ENCODE assay signal across 8 cellular contexts in the genomic region with DNA sequence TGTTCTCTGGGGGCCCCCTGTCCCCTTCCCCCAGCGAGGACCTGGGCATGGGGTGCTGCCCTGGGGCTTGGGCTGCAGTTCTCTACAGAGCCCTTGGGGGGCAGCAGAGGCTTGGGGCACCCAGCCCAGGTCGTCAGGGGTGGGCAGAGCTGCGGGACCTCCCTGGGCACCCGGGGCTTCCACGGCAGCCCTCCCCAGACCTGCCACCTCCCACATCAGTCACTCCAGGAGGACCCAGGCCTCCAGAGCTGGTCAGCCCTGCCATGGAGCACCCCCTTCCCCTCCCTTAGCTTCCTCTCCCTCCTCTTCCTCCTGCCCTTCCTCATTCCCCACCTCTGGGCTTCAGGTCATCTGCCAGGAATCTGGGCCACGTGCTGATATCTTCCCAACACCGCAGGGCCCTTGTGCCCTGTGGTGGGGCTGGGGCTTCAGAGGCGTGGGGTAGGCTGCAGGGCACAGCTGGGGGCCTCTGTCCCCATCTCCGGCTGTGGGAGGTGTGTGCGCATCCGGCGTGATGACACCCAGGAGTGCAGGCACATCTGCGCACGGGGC. TPM values are rescaled to one million over a fixed set of nuclear protein-coding genes. Genes with fewer than 3 reads are reported as not detected.
DNase-seq lines count a peak whose midpoint lies in the region; ATAC-seq and TF ChIP-seq lines count a peak whose summit lies in the region.

No MANE protein-coding gene starts in this region.

- H3K4me1 Mint-ChIP-seq in CD4-positive, alpha-beta T cell (ENCODE audit: low read depth): peaks cover 4% of the 10 kb centered on the region
- peaks cover 16% of the 10 kb centered on the region for H3K4me1 Mint-ChIP-seq in activated CD4-positive, alpha-beta T cell treated with anti-CD3 and anti-CD28 coated beads, Interleukin-2, amount 10 ng/mL, durations not matched to agents 7 days and 5 days

- no peak overlapping the region for H3K27ac Mint-ChIP-seq in CD4-positive, alpha-beta T cell
- H3K27ac Mint-ChIP-seq in activated CD4-positive, alpha-beta T cell treated with anti-CD3 and anti-CD28 coated beads, Interleukin-2, amount 10 ng/mL, durations not matched to agents 7 days and 5 days: no peak overlapping the region

- H3K27ac ChIP-seq in CD4-positive, alpha-beta T cell (ENCODE audit: low read depth, low read length): no peak overlapping the region
- no peak overlapping the region for H3K27ac ChIP-seq in thyroid gland

- POLR2A ChIA-PET in CD4-positive, alpha-beta T cell (lab: Charles Lee): interaction anchor here (0.8 to 0.9 kb wide), 2 partner anchors 21 to 29 kb away, joined by 3 to 4 read pairs; no protein-coding TSS in a partner anchor
- POLR2A ChIA-PET in activated CD4-positive, alpha-beta T cell treated with anti-CD3 and anti-CD28 coated beads, Interleukin-2, amount 10 ng/mL, durations not matched to agents 7 days and 5 days (lab: Charles Lee): no interaction called here

- peak overlapping the region; percentile 56 for H3K4me3 Mint-ChIP-seq in CD4-positive, alpha-beta T cell
- H3K4me3 Mint-ChIP-seq in activated CD4-positive, alpha-beta T cell treated with anti-CD3 and anti-CD28 coated beads, Interleukin-2, amount 10 ng/mL, durations not matched to agents 7 days and 5 days: peak overlapping the region; percentile 41

- no peaks in the 10 kb centered on the region for H3K9me3 Mint-ChIP-seq in CD4-positive, alpha-beta T cell
- no peaks in the 10 kb centered on the region for H3K9me3 Mint-ChIP-seq in activated CD4-positive, alpha-beta T cell treated with anti-CD3 and anti-CD28 coated beads, Interleukin-2, amount 10 ng/mL, durations not matched to agents 7 days and 5 days

- peaks cover 4% of the 10 kb centered on the region for H3K27me3 Mint-ChIP-seq in CD4-positive, alpha-beta T cell
- peaks cover under 1% of the 10 kb centered on the region for H3K27me3 Mint-ChIP-seq in activated CD4-positive, alpha-beta T cell treated with anti-CD3 and anti-CD28 coated beads, Interleukin-2, amount 10 ng/mL, durations not matched to agents 7 days and 5 days

- 41 to 52% methylated on average over 13 of the region's 14 CpGs for WGBS in thyroid gland, 2 donors

- no peak overlapping the region for H3K4me3 ChIP-seq in mucosa of descending colon
- H3K4me3 ChIP-seq in thyroid gland (replicated peaks in 1 of 3): no peak overlapping the region

- intact Hi-C loops in CD4-positive, alpha-beta T cell (cut with DNase I, micrococcal nuclease): loop anchor here (1.0 to 10.0 kb wide), 7 partner anchors 76 to 726 kb away; partner anchors contain the start of genes AP2A2 (in 2 of the 2) and DUSP8 (in 1 of the 2)
- intact Hi-C loops in mucosa of descending colon (cut with DNase I, micrococcal nuclease): loop anchor here in 1 of 2 donors (5.0 kb wide), 1 partner anchor 204 kb away; no protein-coding TSS in a partner anchor
- intact Hi-C loops in thyroid gland (cut with DNase I): loop anchor here (5.0 kb wide), 1 partner anchor 204 kb away; no protein-coding TSS in a partner anchor

- peak; percentile 49 to 73 (median 56) for DNase-seq in CD4-positive, alpha-beta T cell
- peak; percentile 67 for DNase-seq in HT-29 (ENCODE audit: low spot score)
- DNase-seq in activated CD4-positive, alpha-beta T cell treated with anti-CD3 and anti-CD28 coated beads, Interleukin-2, amount 10 ng/mL, durations not matched to agents 7 days and 5 days: peak; percentile 70
- DNase-seq in dermis blood vessel endothelial cell: peak; percentile 69
- DNase-seq in mucosa of descending colon: peak in 2 of 3 donors; percentile 65 to 76
- peak; percentile 45 to 47 for DNase-seq in thyroid gland
- DNase-seq in mesenteric fat pad (ENCODE audit: low spot score): no peak

- no peak for TF ChIP-seq POLR2A in thyroid gland (IDR thresholded peaks at IDR 0.05)

- H3K36me3 ChIP-seq in mucosa of descending colon (ENCODE audit: low read depth) (no peaks in the 10 kb centered on the region), thyroid gland (no peaks in the 10 kb centered on the region)

- H3K9me3 ChIP-seq in CD4-positive, alpha-beta T cell (ENCODE audit: control insufficient read depth, low read length): no peaks in the 10 kb centered on the region
- H3K9me3 ChIP-seq in mucosa of descending colon (no peaks in the 10 kb centered on the region), thyroid gland (no peaks in the 10 kb centered on the region)

- TF ChIP-seq CTCF in CD4-positive, alpha-beta T cell (IDR thresholded peaks at IDR 0.05): peak; percentile 86
- peak; percentile 93 for TF ChIP-seq CTCF in mucosa of descending colon (IDR thresholded peaks at IDR 0.05)
- peak; percentile 62 to 93 (median 76) for TF ChIP-seq CTCF in thyroid gland (IDR thresholded peaks at IDR 0.05)

- peak; percentile 85 for ATAC-seq in CD4-positive, alpha-beta T cell (ENCODE audit: poor library complexity)
- peak; percentile 62 for ATAC-seq in mucosa of descending colon
- no peak for ATAC-seq in GM21528 (IDR thresholded peaks at IDR 0.05; ENCODE audit: low FRiP score, unreplicated experiment)

- H3K4me1 ChIP-seq in mucosa of descending colon (ENCODE audit: low read depth) (peaks cover 27% of the 10 kb centered on the region), thyroid gland (peaks cover 44 to 54% of the 10 kb centered on the region in 2 donors)

- peaks cover 18% of the 10 kb centered on the region for H3K27me3 ChIP-seq in CD4-positive, alpha-beta T cell (ENCODE audit: control insufficient read depth, insufficient read depth, low read length)
- no peaks in the 10 kb centered on the region for H3K27me3 ChIP-seq in thyroid gland

- no peaks in the 10 kb centered on the region for H3K36me3 Mint-ChIP-seq in CD4-positive, alpha-beta T cell (ENCODE audit: low read depth)
- H3K36me3 Mint-ChIP-seq in activated CD4-positive, alpha-beta T cell treated with anti-CD3 and anti-CD28 coated beads, Interleukin-2, amount 10 ng/mL, durations not matched to agents 7 days and 5 days (ENCODE audit: low read depth): no peaks in the 10 kb centered on the region

- CTCF ChIA-PET in CD4-positive, alpha-beta T cell (lab: Charles Lee): interaction anchor here (0.9 to 1.9 kb wide), 3 partner anchors 29 to 203 kb away, joined by 3 to 11 read pairs (median 7); partner anchors contain the start of gene PNPLA2
- CTCF ChIA-PET in activated CD4-positive, alpha-beta T cell treated with anti-CD3 and anti-CD28 coated beads, Interleukin-2, amount 10 ng/mL, durations not matched to agents 7 days and 5 days (lab: Charles Lee): interaction anchor here (0.7 to 3.4 kb wide), 10 partner anchors 10 to 205 kb away, joined by 3 to 19 read pairs (median 4); partner anchors contain the start of gene CD151

RNA-seq across cellular contexts. Expression of gene TSPAN4, which starts 5.8 kb away (rescaled TPM):
- total RNA-seq in CD4-positive, alpha-beta T cell: 1 to 10 TPM; 1.6 to 2.0 TPM
- total RNA-seq in HT-29 (2014; rRNA removed; shearing (Covaris generic)): 29.2 and 39.6 TPM in 2 replicates
- total RNA-seq in activated CD4-positive, alpha-beta T cell treated with anti-CD3 and anti-CD28 coated beads, Interleukin-2, amount 10 ng/mL, durations not matched to agents 7 days and 5 days: 1 to 10 TPM; 7.7 to 7.9 TPM
- total RNA-seq in dermis blood vessel endothelial cell (167 and 179 TPM in 2 replicates), mucosa of descending colon (10 to 100 TPM in 2 of 3 donors, 1 to 10 TPM in 1; 9.2 to 42.4 (median 24.7) TPM), thyroid gland (100 to 1,000 TPM in 2 of 4 donors, 10 to 100 TPM in 2; 86.1 to 127 (median 107) TPM), mesenteric fat pad (120 TPM)

RNA-seq across cellular contexts. Expression of gene POLR2L, which starts 6.1 kb away (rescaled TPM):
- total RNA-seq in CD4-positive, alpha-beta T cell: 10 to 100 TPM; 19.6 to 19.8 TPM
- 1,254 and 1,310 TPM in 2 replicates for total RNA-seq in HT-29 (2014; rRNA removed; shearing (Covaris generic))
- total RNA-seq in activated CD4-positive, alpha-beta T cell treated with anti-CD3 and anti-CD28 coated beads, Interleukin-2, amount 10 ng/mL, durations not matched to agents 7 days and 5 days: 10 to 100 TPM; 90.3 to 96.0 TPM
- total RNA-seq in dermis blood vessel endothelial cell: 81.9 and 193 TPM in 2 replicates
- total RNA-seq in mucosa of descending colon: 10 to 100 TPM; 67.1 to 86.8 (median 82.1) TPM
- 10 to 100 TPM; 17.9 to 89.2 (median 52.4) TPM for total RNA-seq in thyroid gland
- total RNA-seq in mesenteric fat pad: 203 TPM

RNA-seq across cellular contexts. Expression of gene CD151, which starts 15.7 kb away (rescaled TPM):
- total RNA-seq in CD4-positive, alpha-beta T cell: 10 to 100 TPM; 20.2 to 20.8 TPM
- 916 and 940 TPM in 2 replicates for total RNA-seq in HT-29 (2014; rRNA removed; shearing (Covaris generic))
- 10 to 100 TPM; 35.4 to 37.6 TPM for total RNA-seq in activated CD4-positive, alpha-beta T cell treated with anti-CD3 and anti-CD28 coated beads, Interleukin-2, amount 10 ng/mL, durations not matched to agents 7 days and 5 days
- total RNA-seq in dermis blood vessel endothelial cell: 700 and 712 TPM in 2 replicates
- 100 to 1,000 TPM; 364 to 415 (median 378) TPM for total RNA-seq in mucosa of descending colon
- total RNA-seq in thyroid gland: 100 to 1,000 TPM; 135 to 326 (median 298) TPM
- total RNA-seq in mesenteric fat pad: 776 TPM

RNA-seq across cellular contexts. Expression of gene CRACR2B, which starts 20.7 kb away (rescaled TPM):
- under 1 TPM in 1 of 2 experiments, not detected in 1; 0.33 TPM for total RNA-seq in CD4-positive, alpha-beta T cell
- 204 and 225 TPM in 2 replicates for total RNA-seq in HT-29 (2014; rRNA removed; shearing (Covaris generic))
- total RNA-seq in activated CD4-positive, alpha-beta T cell treated with anti-CD3 and anti-CD28 coated beads, Interleukin-2, amount 10 ng/mL, durations not matched to agents 7 days and 5 days: 1 to 10 TPM; 7.7 to 8.1 TPM
- total RNA-seq in dermis blood vessel endothelial cell: 27.5 and 29.8 TPM in 2 replicates
- 100 to 1,000 TPM in 2 of 3 donors, 10 to 100 TPM in 1; 43.5 to 137 (median 129) TPM for total RNA-seq in mucosa of descending colon
- total RNA-seq in thyroid gland: 10 to 100 TPM in 2 of 4 donors, 1 to 10 TPM in 2; 4.1 to 21.2 (median 12.3) TPM
- total RNA-seq in mesenteric fat pad: 6.8 TPM

RNA-seq across cellular contexts. Expression of gene PNPLA2, which starts 29.7 kb away (rescaled TPM):
- total RNA-seq in CD4-positive, alpha-beta T cell: 100 to 1,000 TPM; 202 to 220 TPM
- 174 and 202 TPM in 2 replicates for total RNA-seq in HT-29 (2014; rRNA removed; shearing (Covaris generic))
- total RNA-seq in activated CD4-positive, alpha-beta T cell treated with anti-CD3 and anti-CD28 coated beads, Interleukin-2, amount 10 ng/mL, durations not matched to agents 7 days and 5 days: 10 to 100 TPM; 68.9 to 71.9 TPM
- total RNA-seq in dermis blood vessel endothelial cell (41.4 and 76.9 TPM in 2 replicates), mucosa of descending colon (100 to 1,000 TPM; 138 to 253 (median 167) TPM), thyroid gland (10 to 100 TPM; 35.8 to 95.0 (median 57.6) TPM), mesenteric fat pad (1,877 TPM)
